ENCODE assay signal across 26 cellular contexts in the genomic region with DNA sequence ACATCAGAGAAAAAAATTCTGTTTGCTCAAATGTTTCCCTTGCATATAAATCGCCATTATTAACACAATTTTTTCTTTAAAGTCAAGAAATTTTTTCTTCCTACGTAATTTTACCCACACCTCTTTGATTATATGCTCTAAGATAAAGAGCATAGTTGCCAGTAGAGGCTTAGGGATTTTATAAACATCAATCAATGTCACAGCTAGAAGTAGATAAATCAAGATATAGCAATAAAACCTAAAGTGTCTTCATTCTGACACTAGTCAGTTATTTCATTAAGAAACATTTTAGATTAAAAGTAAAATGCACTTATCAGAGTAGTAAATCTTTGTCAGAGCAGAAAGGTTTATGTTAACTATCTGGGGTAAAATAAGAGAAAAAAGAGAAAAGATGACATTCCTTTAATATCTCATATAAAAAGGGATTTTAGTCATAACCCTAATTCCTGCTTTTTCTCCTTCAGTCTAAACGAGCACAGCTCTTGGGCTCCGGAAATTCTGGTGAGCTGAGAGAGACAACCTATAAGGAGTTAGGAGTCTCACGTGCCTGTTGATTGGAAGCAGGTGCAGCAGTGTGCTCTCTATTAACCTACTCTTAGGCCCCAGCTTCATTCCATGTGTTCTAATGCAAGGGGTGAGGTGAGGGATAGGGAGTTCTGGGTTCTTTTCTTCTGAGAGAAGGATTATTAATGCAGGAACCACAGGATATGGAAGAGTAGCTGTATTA.
"Had no signal": no experiment of that assay in that cellular context is flagged by ENCODE, and none has a peak within 500 bp of the region (broad histone marks: within the 10 kb centered on the region; RNA-seq: fewer than 3 reads in every experiment).

No MANE protein-coding gene starts in this region.

- H3K4me3 Mint-ChIP-seq: activated naive CD8-positive, alpha-beta T cell treated with anti-CD3 and anti-CD28 coated beads for 36 hours; activated T-cell treated with anti-CD3 and anti-CD28 coated beads, Interleukin-2, amount 50 U/mL, for 24 hours; activated T-helper 17 cell treated with anti-CD3 and anti-CD28 coated beads, Interleukin-2, amount 50 U/mL, for 72 hours; naive thymus-derived CD8-positive, alpha-beta T cell; type B pancreatic cell had no signal

- H3K27me3 ChIP-seq: esophagus muscularis mucosa, left lung, neutrophil, ovary, spleen, testis, vagina had no signal

- H3K36me3 Mint-ChIP-seq: activated naive CD8-positive, alpha-beta T cell treated with anti-CD3 and anti-CD28 coated beads for 36 hours; naive thymus-derived CD8-positive, alpha-beta T cell; type B pancreatic cell had no signal

- H3K4me3 ChIP-seq: coronary artery, esophagus muscularis mucosa, left lung, lung, ovary, prostate gland, spleen, testis, vagina had no signal

- H3K9me3 ChIP-seq: esophagus muscularis mucosa, neutrophil, ovary, prostate gland, testis, vagina had no signal

- H3K27ac ChIP-seq: coronary artery, esophagus muscularis mucosa, left lung, neutrophil, ovary, prostate gland, spleen, testis, vagina, VCaP had no signal

- H3K36me3 ChIP-seq: esophagus muscularis mucosa, left lung, neutrophil, ovary, prostate gland, spleen, vagina had no signal

- H3K4me1 Mint-ChIP-seq: activated naive CD8-positive, alpha-beta T cell treated with anti-CD3 and anti-CD28 coated beads for 36 hours; activated T-helper 17 cell treated with anti-CD3 and anti-CD28 coated beads, Interleukin-2, amount 50 U/mL, for 72 hours; naive thymus-derived CD8-positive, alpha-beta T cell had no signal

- H3K27me3 Mint-ChIP-seq: activated naive CD8-positive, alpha-beta T cell treated with anti-CD3 and anti-CD28 coated beads for 36 hours; activated T-cell treated with anti-CD3 and anti-CD28 coated beads, Interleukin-2, amount 50 U/mL, for 24 hours; activated T-helper 17 cell treated with anti-CD3 and anti-CD28 coated beads, Interleukin-2, amount 50 U/mL, for 72 hours; naive thymus-derived CD8-positive, alpha-beta T cell; type B pancreatic cell had no signal

- H3K27ac Mint-ChIP-seq: activated naive CD8-positive, alpha-beta T cell treated with anti-CD3 and anti-CD28 coated beads for 36 hours; activated T-cell treated with anti-CD3 and anti-CD28 coated beads, Interleukin-2, amount 50 U/mL, for 24 hours; activated T-helper 17 cell treated with anti-CD3 and anti-CD28 coated beads, Interleukin-2, amount 50 U/mL, for 72 hours; type B pancreatic cell had no signal

- H3K4me1 ChIP-seq: esophagus muscularis mucosa, left lung, prostate gland, spleen, testis, vagina had no signal

- ATAC-seq: activated T-helper 17 cell treated with anti-CD3 and anti-CD28 coated beads, Interleukin-2, amount 50 U/mL, for 72 hours; left lung; naive thymus-derived CD8-positive, alpha-beta T cell had no signal

- DNase-seq: activated CD4-positive, alpha-beta T cell treated with anti-CD3 and anti-CD28 coated beads for 1 hour; activated CD4-positive, alpha-beta T cell treated with anti-CD3 and anti-CD28 coated beads, Interleukin-2, amount 50 U/mL, for 1 hour; activated CD8-positive, alpha-beta memory T cell treated with anti-CD3 and anti-CD28 coated beads for 24 hours; activated CD8-positive, alpha-beta memory T cell treated with anti-CD3 and anti-CD28 coated beads, Interleukin-2, amount 50 U/mL, for 4 hours; activated naive CD8-positive, alpha-beta T cell treated with anti-CD3 and anti-CD28 coated beads for 36 hours; activated T-cell treated with anti-CD3 and anti-CD28 coated beads, Interleukin-2, amount 50 U/mL, for 24 hours; cerebellar nuclear complex; glutamatergic neuron; hippocampal formation; kidney glomerular epithelial cell; naive thymus-derived CD8-positive, alpha-beta T cell; ovary; spleen; stimulated activated CD4-positive, alpha-beta T cell treated with anti-CD3 and anti-CD28 coated beads, Interleukin-4, amount 100 ng/mL, for 1 hour; stimulated activated naive CD4-positive, alpha-beta T cell; testis had no signal

- H3K9me3 Mint-ChIP-seq: activated naive CD8-positive, alpha-beta T cell treated with anti-CD3 and anti-CD28 coated beads for 36 hours; activated T-cell treated with anti-CD3 and anti-CD28 coated beads, Interleukin-2, amount 50 U/mL, for 24 hours; activated T-helper 17 cell treated with anti-CD3 and anti-CD28 coated beads, Interleukin-2, amount 50 U/mL, for 72 hours had no signal
